22 cellular contexts compared by ENCODE assay signal in genomic region chr19:12606796-12607195, GRCh38.
"Had no signal": no experiment of that assay in that cellular context is flagged by ENCODE, and none has a peak within 500 bp of the region (broad histone marks: within the 10 kb centered on the region; RNA-seq: fewer than 3 reads in every experiment).

No MANE protein-coding gene starts in this region.

- DNase-seq: Kasumi-1, MM.1S, NCI-H1092 treated with DMSO at 0.1 percent for 48 hours, NCI-H1436, NCI-H187, NCI-H2029, NCI-H2081 treated with DMSO at 0.1 percent for 48 hours, NCI-H2171, NCI-H226, NCI-H446, NCI-H510A, NCI-H524 treated with DMSO at 0.1 percent for 48 hours, NCI-H69, NCI-H774, RPMI8226, SHP77, SK-N-SH had no signal

- ATAC-seq: K562 had no signal

- H3K27ac ChIP-seq: HL-60, KMS-11 had no signal

- H3K4me3 ChIP-seq: K562 had no signal

- H3K9me3 ChIP-seq: SK-N-SH had no signal

- FAIRE-seq: HTR-8/SVneo, K562, RCC 7860 had no signal
